In genomic region chr2:3430740-3431490, GRCh38 we compare ENCODE assay signal across 16 cellular contexts. TPM values are rescaled to one million over a fixed set of nuclear protein-coding genes. Genes with fewer than 3 reads are reported as not detected.
DNase-seq lines count a peak whose midpoint lies in the region; TF ChIP-seq lines count a peak whose summit lies in the region.
"Had no signal": no experiment of that assay in that cellular context is flagged by ENCODE, and none has a peak within 500 bp of the region (broad histone marks: within the 10 kb centered on the region; RNA-seq: fewer than 3 reads in every experiment).

No MANE protein-coding gene starts in this region.

- DNase-seq in D341Med (ENCODE audit: low spot score) (peak; percentile 71), NCI-H82 (lab: John Stamatoyannopoulos, UW) (peak; percentile 91), endodermal cell (peak; percentile 28), nephron progenitor cell (no peak), middle frontal gyrus (ENCODE audit: extremely low spot score, low spot score) (no peak), brain microvascular endothelial cell (no peak), DMS53 treated with DMSO at 0.1 percent for 48 hours (lab: John Stamatoyannopoulos, UW; ENCODE audit: unreplicated experiment) (no peak)
- DNase-seq: C1 segment of cervical spinal cord; CD8-positive, alpha-beta memory T cell; DMS79 treated with DMSO at 0.1 percent for 48 hours; GOT3; NCI-H1417 treated with DMSO at 0.1 percent for 48 hours; NCI-H187 treated with DMSO at 0.1 percent for 48 hours; NCI-H526 treated with DMSO at 0.1 percent for 48 hours; Right ventricle myocardium superior had no signal

- H3K9me3 Mint-ChIP-seq in endodermal cell (no peaks in the 10 kb centered on the region), nephron progenitor cell (no peaks in the 10 kb centered on the region)
- H3K9me3 Mint-ChIP-seq: CD8-positive, alpha-beta memory T cell had no signal

- no peaks in the 10 kb centered on the region for H3K9me3 ChIP-seq in endodermal cell (ENCODE audit: control insufficient read depth, low read length)

- no peak overlapping the region for H3K27ac ChIP-seq in endodermal cell (ENCODE audit: low read depth, low read length)
- no peak overlapping the region for H3K27ac ChIP-seq in brain microvascular endothelial cell
- H3K27ac ChIP-seq: SK-N-MC had no signal

- H3K36me3 Mint-ChIP-seq in endodermal cell (ENCODE audit: low read depth) (peaks cover 57% of the 10 kb centered on the region), nephron progenitor cell (ENCODE audit: low read depth) (peaks cover 45% of the 10 kb centered on the region)

- TF ChIP-seq CTCF in endodermal cell (conservative IDR thresholded peaks at IDR 0.05) (no peak), nephron progenitor cell (IDR thresholded peaks at IDR 0.05) (no peak), brain microvascular endothelial cell (IDR thresholded peaks at IDR 0.05; ENCODE audit: low read depth, low read length, missing control alignments) (no peak)

- H3K4me3 Mint-ChIP-seq in endodermal cell, result no peak overlapping the region
- no peak overlapping the region for H3K4me3 Mint-ChIP-seq in nephron progenitor cell
- H3K4me3 Mint-ChIP-seq: CD8-positive, alpha-beta memory T cell had no signal

- peaks cover 8% of the 10 kb centered on the region for H3K4me1 Mint-ChIP-seq in endodermal cell
- H3K4me1 Mint-ChIP-seq in nephron progenitor cell, result peaks cover 17% of the 10 kb centered on the region

- H3K9ac ChIP-seq in endodermal cell (ENCODE audit: extremely low read depth, low read length, poor library complexity, severe bottlenecking), result no peak overlapping the region

- H3K27me3 ChIP-seq in endodermal cell (ENCODE audit: control insufficient read depth, insufficient read depth, low read length, poor library complexity, severe bottlenecking) (no peaks in the 10 kb centered on the region), brain microvascular endothelial cell (replicated peaks) (no peaks in the 10 kb centered on the region)

- WGBS in endodermal cell (ENCODE audit: insufficient coverage in 1 of 2, insufficient read length in 1 of 2), 2 experiments, result 93 to 94% methylated on average over 10 to 20 of the region's 20 CpGs

- H3K27ac Mint-ChIP-seq in endodermal cell (no peak overlapping the region), nephron progenitor cell (peak overlapping the region; percentile 33)

- H3K36me3 ChIP-seq in endodermal cell (ENCODE audit: control insufficient read depth, insufficient read depth, low read length), result peaks cover 45% of the 10 kb centered on the region
- H3K36me3 ChIP-seq in brain microvascular endothelial cell (replicated peaks), result peaks cover 23% of the 10 kb centered on the region

- H3K27me3 Mint-ChIP-seq in endodermal cell (ENCODE audit: insufficient read depth), result no peaks in the 10 kb centered on the region
- no peaks in the 10 kb centered on the region for H3K27me3 Mint-ChIP-seq in nephron progenitor cell (ENCODE audit: low read depth, poor library complexity)
- H3K27me3 Mint-ChIP-seq: CD8-positive, alpha-beta memory T cell had no signal

- no peaks in the 10 kb centered on the region for H3K4me1 ChIP-seq in endodermal cell (ENCODE audit: control insufficient read depth, insufficient read depth, low read length)

- no peak overlapping the region for H3K4me3 ChIP-seq in endodermal cell (ENCODE audit: low read length)
- no peak overlapping the region for H3K4me3 ChIP-seq in brain microvascular endothelial cell (ENCODE audit: low read depth, low read length)
- H3K4me3 ChIP-seq: SK-N-MC had no signal

- in situ Hi-C loops in brain microvascular endothelial cell (cut with HindIII; ENCODE audit: low pct_ligation_motif_present, low sequenced_read_pairs), result no loop called here

RNA-seq across cellular contexts. Expression of gene TRAPPC12, which starts 51.4 kb away (rescaled TPM):
- total RNA-seq in endodermal cell, result 100 to 1,000 TPM in 1 of 2 donors, 10 to 100 TPM in 1; 98.2 to 103 TPM
- polyA plus RNA-seq in endodermal cell (2013, experiment 1 of 2), result 61.9 TPM
- 59.2 TPM for polyA plus RNA-seq in endodermal cell (2013, experiment 2 of 2)

RNA-seq across cellular contexts. Expression of gene EIPR1, which starts 53.3 kb away (rescaled TPM):
- 10 to 100 TPM; 30.1 to 36.8 TPM for total RNA-seq in endodermal cell
- 32.7 TPM for polyA plus RNA-seq in endodermal cell (2013, experiment 1 of 2)
- 29.4 TPM for polyA plus RNA-seq in endodermal cell (2013, experiment 2 of 2)

Comparison
In these comparisons a context has a peak if more than half of its experiments do, and no peak if none do; other contexts are left out.
1. DNase-seq: peak in D341Med (single experiment), NCI-H82 (single experiment) and endodermal cell (single experiment); none in nephron progenitor cell (single experiment), middle frontal gyrus (single experiment), brain microvascular endothelial cell (single experiment) and DMS53 treated with DMSO at 0.1 percent for 48 hours (single experiment).